ENCODE assay signal across 27 cellular contexts in genomic region chr14:95668235-95668772, GRCh38. TPM values are rescaled to one million over a fixed set of nuclear protein-coding genes. Genes with fewer than 3 reads are reported as not detected.
DNase-seq lines count a peak whose midpoint lies in the region; ATAC-seq and TF ChIP-seq lines count a peak whose summit lies in the region.
"Had no signal": no experiment of that assay in that cellular context is flagged by ENCODE, and none has a peak within 500 bp of the region (broad histone marks: within the 10 kb centered on the region; RNA-seq: fewer than 3 reads in every experiment).

No MANE protein-coding gene starts in this region.

- no peak for TF ChIP-seq POLR2A in breast epithelium (IDR thresholded peaks at IDR 0.05)

- peaks cover 66 to 90% of the 10 kb centered on the region in 2 donors for H3K4me1 Mint-ChIP-seq in stimulated activated naive B cell treated with anti-CD40 and anti-IgM and Interleukin-4, amounts not matched to agents 10 μg/mL and 1 μg/mL and 100 μg/mL, for 72 hours
- H3K4me1 Mint-ChIP-seq: central memory CD8-positive, alpha-beta T cell had no signal

- BruUV-seq in OCI-LY7 (replicated peaks; lab: Mats Ljungman, UMichigan), result no TSS peak

- peak overlapping the region; percentile 60; the same call in 1 of the 2 replicates for H2AFZ ChIP-seq in OCI-LY7 (ENCODE audit: low read length)

- H3K9me3 ChIP-seq in OCI-LY7 (ENCODE audit: low read length) (no peaks in the 10 kb centered on the region), breast epithelium (no peaks in the 10 kb centered on the region)
- H3K9me3 ChIP-seq: ascending aorta, heart right ventricle, psoas muscle had no signal

- TF ChIP-seq CTCF in OCI-LY7 (conservative IDR thresholded peaks at IDR 0.05; ENCODE audit: low read length), result no peak
- TF ChIP-seq CTCF in breast epithelium (IDR thresholded peaks at IDR 0.05), result no peak

- H3K9me2 ChIP-seq in OCI-LY7 (ENCODE audit: insufficient read depth, low read length), result no peaks in the 10 kb centered on the region

- H3K27me3 ChIP-seq in breast epithelium, result peaks cover 0 to 15% of the 10 kb centered on the region in 2 donors
- H3K27me3 ChIP-seq: ascending aorta had no signal

- H3K36me3 ChIP-seq in OCI-LY7 (ENCODE audit: insufficient read depth, low read length) (peaks cover 23% of the 10 kb centered on the region), breast epithelium (no peaks in the 10 kb centered on the region)
- H3K36me3 ChIP-seq: ascending aorta, heart right ventricle, WERI-Rb-1 had no signal

- ATAC-seq in GM18520 (IDR thresholded peaks at IDR 0.05; ENCODE audit: unreplicated experiment), result peak; percentile 52
- peak; percentile 43 for ATAC-seq in HG02678 (IDR thresholded peaks at IDR 0.05; ENCODE audit: unreplicated experiment)
- no peak for ATAC-seq in stimulated activated naive B cell treated with anti-CD40 and anti-IgM and Interleukin-4, amounts not matched to agents 10 μg/mL and 1 μg/mL and 100 μg/mL, for 72 hours (replicated peaks)
- ATAC-seq: heart right ventricle, psoas muscle had no signal

- POLR2A ChIA-PET in OCI-LY7 (lab: Charles Lee), result interaction anchor here (1.1 to 13.1 kb wide), 5 partner anchors 14 to 45 kb away, joined by 3 to 235 read pairs (median 127); partner anchors contain the start of gene TCL1B

- H3K79me2 ChIP-seq in OCI-LY7 (ENCODE audit: insufficient read depth, low read depth, low read length), result peaks cover 9% of the 10 kb centered on the region; the same call in 1 of the 2 replicates

- peaks cover 87% of the 10 kb centered on the region for H3K4me1 ChIP-seq in OCI-LY7 (ENCODE audit: insufficient read depth, low read length, poor library complexity, severe bottlenecking)
- H3K4me1 ChIP-seq in breast epithelium, result no peaks in the 10 kb centered on the region
- H3K4me1 ChIP-seq: ascending aorta, psoas muscle had no signal

- H4K20me1 ChIP-seq in OCI-LY7 (ENCODE audit: insufficient read depth, low read length), result no peaks in the 10 kb centered on the region

- H3K27ac Mint-ChIP-seq in stimulated activated naive B cell treated with anti-CD40 and anti-IgM and Interleukin-4, amounts not matched to agents 10 μg/mL and 1 μg/mL and 100 μg/mL, for 72 hours, result peak overlapping the region; percentile 33
- H3K27ac Mint-ChIP-seq: activated naive CD4-positive, alpha-beta T cell treated with anti-CD3 and anti-CD28 coated beads for 36 hours; type B pancreatic cell had no signal

- H3K4me3 ChIP-seq in OCI-LY7 (ENCODE audit: low read depth, low read length, poor library complexity, severe bottlenecking) (no peak overlapping the region), breast epithelium (no peak overlapping the region)
- H3K4me3 ChIP-seq: ascending aorta, heart right ventricle, psoas muscle, SK-N-MC, skin epidermis had no signal

- intact Hi-C loops in OCI-LY7 (cut with micrococcal nuclease; ENCODE audit: unreplicated experiment) (loop anchor here (10.0 kb wide), 2 partner anchors 204 to 1714 kb away; no protein-coding TSS in a partner anchor), breast epithelium (cut with DNase I; ENCODE audit: low total_unique reads) (no loop called here)

- peak overlapping the region; percentile 79 for H3K4me2 ChIP-seq in OCI-LY7 (ENCODE audit: low read length)

- DNase-seq in OCI-LY7 (ENCODE audit: low spot score) (peak; percentile 46), HT-29 (ENCODE audit: low spot score) (no peak), breast epithelium (ENCODE audit: low spot score in 2 of 2) (no peak), RPMI8226 (no peak)
- no peak for DNase-seq in stimulated activated naive B cell treated with anti-CD40 and anti-IgM and Interleukin-4, amounts not matched to agents 10 μg/mL and 1 μg/mL and 100 μg/mL, for 72 hours
- DNase-seq: activated CD4-positive, alpha-beta T cell treated with anti-CD3 and anti-CD28 coated beads, Interleukin-2, amount 50 U/mL, for 48 hours; activated naive CD4-positive, alpha-beta T cell treated with anti-CD3 and anti-CD28 coated beads for 36 hours; AML-193; heart right ventricle; NCI-H1092 treated with DMSO at 0.1 percent for 48 hours; NCI-H2081 treated with DMSO at 0.1 percent for 48 hours; psoas muscle; stimulated activated CD4-positive, alpha-beta T cell treated with anti-CD3 and anti-CD28 coated beads, Interleukin-4, amount 100 ng/mL, for 24 hours; WERI-Rb-1 had no signal

- peaks cover 4 to 10% of the 10 kb centered on the region in 2 donors for H3K36me3 Mint-ChIP-seq in stimulated activated naive B cell treated with anti-CD40 and anti-IgM and Interleukin-4, amounts not matched to agents 10 μg/mL and 1 μg/mL and 100 μg/mL, for 72 hours
- H3K36me3 Mint-ChIP-seq: type B pancreatic cell had no signal

- no peaks in the 10 kb centered on the region for H3K27me3 Mint-ChIP-seq in stimulated activated naive B cell treated with anti-CD40 and anti-IgM and Interleukin-4, amounts not matched to agents 10 μg/mL and 1 μg/mL and 100 μg/mL, for 72 hours

- peak overlapping the region; percentile 98 for H3K27ac ChIP-seq in OCI-LY7 (ENCODE audit: low read depth, low read length, poor library complexity, severe bottlenecking)
- H3K27ac ChIP-seq in breast epithelium, result no peak overlapping the region
- H3K27ac ChIP-seq: ascending aorta, epithelial cell of prostate, heart right ventricle, psoas muscle, SK-N-MC, skin epidermis, WERI-Rb-1 had no signal

- CTCF ChIA-PET in OCI-LY7 (lab: Charles Lee; ENCODE audit: unreplicated experiment), result interaction anchor here (0.7 to 5.3 kb wide), 3 partner anchors 12 to 106 kb away, joined by 4 to 26 read pairs (median 11); no protein-coding TSS in a partner anchor

- no peaks in the 10 kb centered on the region for H3K9me3 Mint-ChIP-seq in stimulated activated naive B cell treated with anti-CD40 and anti-IgM and Interleukin-4, amounts not matched to agents 10 μg/mL and 1 μg/mL and 100 μg/mL, for 72 hours
- H3K9me3 Mint-ChIP-seq: activated naive CD4-positive, alpha-beta T cell treated with anti-CD3 and anti-CD28 coated beads for 36 hours; central memory CD8-positive, alpha-beta T cell; type B pancreatic cell had no signal

- peak overlapping the region; percentile 26 to 51 for H3K4me3 Mint-ChIP-seq in stimulated activated naive B cell treated with anti-CD40 and anti-IgM and Interleukin-4, amounts not matched to agents 10 μg/mL and 1 μg/mL and 100 μg/mL, for 72 hours
- H3K4me3 Mint-ChIP-seq: activated naive CD4-positive, alpha-beta T cell treated with anti-CD3 and anti-CD28 coated beads for 36 hours; central memory CD8-positive, alpha-beta T cell; type B pancreatic cell had no signal

RNA-seq across cellular contexts. Expression of gene TCL1B, which starts 17.9 kb away (rescaled TPM):
- total RNA-seq in OCI-LY7 (2014; rRNA removed; shearing (Covaris generic)), result 75.2 and 83.2 TPM in 2 replicates
- total RNA-seq in OCI-LY7 (2022) (5.6 and 5.7 TPM in 2 replicates), breast epithelium (not detected)
- not detected in 2 replicates for total RNA-seq in HT-29 (2014; rRNA removed; shearing (Covaris generic))
- total RNA-seq: activated naive CD4-positive, alpha-beta T cell treated with anti-CD3 and anti-CD28 coated beads for 36 hours; ascending aorta; fibroblast of villous mesenchyme; heart right ventricle; HT1080; NCI-H460; psoas muscle; RPMI7951; T-helper 2 cell treated with Interferon-gamma antibody and Interleukin-4, amounts not matched to agents 100 ng/mL and 5 ng/mL, for 36 hours had no signal

RNA-seq across cellular contexts. Expression of gene TCL1A, which starts 45.6 kb away (rescaled TPM):
- total RNA-seq in OCI-LY7 (2014; rRNA removed; shearing (Covaris generic)), result 1,441 and 1,586 TPM in 2 replicates
- total RNA-seq in OCI-LY7 (2022) (574 and 673 TPM in 2 replicates), breast epithelium (not detected)
- not detected in 2 replicates for total RNA-seq in HT-29 (2014; rRNA removed; shearing (Covaris generic))
- total RNA-seq: activated naive CD4-positive, alpha-beta T cell treated with anti-CD3 and anti-CD28 coated beads for 36 hours; ascending aorta; fibroblast of villous mesenchyme; NCI-H460; RPMI7951; T-helper 2 cell treated with Interferon-gamma antibody and Interleukin-4, amounts not matched to agents 100 ng/mL and 5 ng/mL, for 36 hours had no signal

Comparison
In these comparisons a context has a peak if more than half of its experiments do, and no peak if none do; other contexts are left out.
1. ATAC-seq: peak in GM18520 (single experiment) and HG02678 (single experiment); none in stimulated activated naive B cell treated with anti-CD40 and anti-IgM and Interleukin-4, amounts not matched to agents 10 μg/mL and 1 μg/mL and 100 μg/mL, for 72 hours (0 of 2).
2. RNA of gene TCL1A, which starts 45.6 kb away (total RNA-seq): 574 to 1,586 TPM in OCI-LY7; not detected in HT-29 and not detected in breast epithelium; every median in the first group is over 100 times any median in the second.